Comparison of ENCODE assay signal across 17 cellular contexts in genomic region chr7:55172881-55173609, GRCh38.
"Had no signal": no experiment of that assay in that cellular context is flagged by ENCODE, and none has a peak within 500 bp of the region (broad histone marks: within the 10 kb centered on the region; RNA-seq: fewer than 3 reads in every experiment).

No MANE protein-coding gene starts in this region.

- H3K27me3 ChIP-seq: heart left ventricle, ovary, spleen, testis, tibial nerve had no signal

- ATAC-seq: effector memory CD8-positive, alpha-beta T cell; heart left ventricle; left colon; mucosa of descending colon; naive thymus-derived CD8-positive, alpha-beta T cell; right cardiac atrium; stimulated activated naive B cell treated with anti-CD40 and anti-IgM and Interleukin-4, amounts not matched to agents 10 μg/mL and 1 μg/mL and 100 μg/mL, for 72 hours; stimulated activated naive CD8-positive, alpha-beta T cell treated with anti-CD3 and anti-CD28 coated beads, Interleukin-15, amount 100 ng/mL, for 72 hours had no signal

- H3K27ac ChIP-seq: heart left ventricle, ovary, spleen, testis had no signal

- H3K4me1 ChIP-seq: spleen had no signal

- H3K36me3 ChIP-seq: ovary had no signal

- H3K9me3 ChIP-seq: heart left ventricle, mucosa of descending colon, ovary, spleen, testis, tibial nerve had no signal

- DNase-seq: cerebellar nuclear complex; effector memory CD8-positive, alpha-beta T cell; hippocampal formation; left colon; mucosa of descending colon; naive thymus-derived CD8-positive, alpha-beta T cell; right cardiac atrium; stimulated activated CD4-positive, alpha-beta T cell treated with anti-CD3 and anti-CD28 coated beads, Interleukin-15, amount 100 ng/mL, for 24 hours; stimulated activated CD4-positive, alpha-beta T cell treated with anti-CD3 and anti-CD28 coated beads, Interleukin-1b, Interleukin-23, amount 100 ng/mL, for 48 hours; stimulated activated CD4-positive, alpha-beta T cell treated with anti-CD3 and anti-CD28 coated beads, Interleukin-4, amount 100 ng/mL, for 24 hours; stimulated activated naive B cell treated with anti-CD40 and anti-IgM and Interleukin-4, amounts not matched to agents 10 μg/mL and 1 μg/mL and 100 μg/mL, for 72 hours; stimulated activated naive CD8-positive, alpha-beta T cell treated with anti-CD3 and anti-CD28 coated beads, Interleukin-15, amount 100 ng/mL, for 72 hours; testis had no signal

- H3K4me3 ChIP-seq: heart left ventricle, mucosa of descending colon, ovary, spleen, testis, tibial nerve had no signal
